Comparison of ENCODE assay signal across 26 cellular contexts in the genomic region with DNA sequence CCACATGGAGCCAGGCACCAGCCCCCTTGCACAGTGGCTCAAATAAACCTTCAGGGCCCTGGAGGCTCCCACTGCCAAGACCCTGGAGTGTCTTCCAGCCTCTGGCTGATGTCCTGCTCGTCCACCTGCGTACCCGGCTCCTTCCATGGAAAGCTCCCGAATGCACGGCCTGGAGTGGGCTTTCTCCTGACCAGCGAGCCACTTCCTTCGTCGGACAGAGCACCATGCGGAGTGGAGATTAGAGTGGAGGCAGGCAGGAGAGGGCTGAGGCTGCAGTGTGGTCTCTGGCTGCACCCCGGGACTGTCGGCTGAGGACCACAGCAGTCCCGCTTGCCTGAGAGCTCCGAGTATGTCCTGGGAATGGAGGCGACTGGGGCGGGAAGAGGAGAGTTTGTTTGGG.
"Had no signal": no experiment of that assay in that cellular context is flagged by ENCODE, and none has a peak within 500 bp of the region (broad histone marks: within the 10 kb centered on the region; RNA-seq: fewer than 3 reads in every experiment).

No MANE protein-coding gene starts in this region.

- H3K4me1 Mint-ChIP-seq: immature natural killer cell had no signal

- H3K4me3 Mint-ChIP-seq: immature natural killer cell; mesothelial cell of epicardium; naive thymus-derived CD4-positive, alpha-beta T cell; nephron progenitor cell; stimulated activated naive B cell treated with anti-CD40 and anti-IgM and Interleukin-4, amounts not matched to agents 10 μg/mL and 1 μg/mL and 100 μg/mL, for 72 hours had no signal

- H3K9me3 ChIP-seq: heart left ventricle, left ventricle myocardium inferior, mucosa of descending colon, stomach, testis, thyroid gland, transverse colon, uterus had no signal

- ATAC-seq: heart left ventricle; mucosa of descending colon; naive thymus-derived CD4-positive, alpha-beta T cell; right cardiac atrium; sciatic nerve; stimulated activated naive B cell treated with anti-CD40 and anti-IgM and Interleukin-4, amounts not matched to agents 10 μg/mL and 1 μg/mL and 100 μg/mL, for 72 hours; stimulated activated naive CD8-positive, alpha-beta T cell treated with anti-CD3 and anti-CD28 coated beads, Interleukin-15, Interleukin-2, amounts not matched to agents 100 U/mL and 50 U/mL, for 24 hours had no signal

- H3K27ac Mint-ChIP-seq: immature natural killer cell; mesothelial cell of epicardium; nephron progenitor cell; stimulated activated naive B cell treated with anti-CD40 and anti-IgM and Interleukin-4, amounts not matched to agents 10 μg/mL and 1 μg/mL and 100 μg/mL, for 72 hours had no signal

- H3K27me3 ChIP-seq: testis, thyroid gland, uterus had no signal

- H3K36me3 ChIP-seq: heart left ventricle, left ventricle myocardium inferior, stomach, thyroid gland, transverse colon, uterus had no signal

- H3K4me3 ChIP-seq: heart left ventricle, left ventricle myocardium inferior, lung, mucosa of descending colon, skin epidermis, stomach, testis, thyroid gland, transverse colon, uterus had no signal

- H3K4me1 ChIP-seq: heart left ventricle, left ventricle myocardium inferior, parathyroid adenoma, stomach, thyroid gland, transverse colon, uterus had no signal

- H3K9me3 Mint-ChIP-seq: immature natural killer cell; mesothelial cell of epicardium; naive thymus-derived CD4-positive, alpha-beta T cell; nephron progenitor cell; stimulated activated naive B cell treated with anti-CD40 and anti-IgM and Interleukin-4, amounts not matched to agents 10 μg/mL and 1 μg/mL and 100 μg/mL, for 72 hours had no signal

- H3K36me3 Mint-ChIP-seq: immature natural killer cell; mesothelial cell of epicardium; naive thymus-derived CD4-positive, alpha-beta T cell; stimulated activated naive B cell treated with anti-CD40 and anti-IgM and Interleukin-4, amounts not matched to agents 10 μg/mL and 1 μg/mL and 100 μg/mL, for 72 hours had no signal

- H3K27ac ChIP-seq: heart left ventricle, left ventricle myocardium inferior, parathyroid adenoma, skin epidermis, stomach, testis, thyroid gland, transverse colon, uterus had no signal

- DNase-seq: glutamatergic neuron; immature natural killer cell; left ventricle myocardium inferior; mesendoderm; mucosa of descending colon; naive thymus-derived CD4-positive, alpha-beta T cell; nephron progenitor cell; retina; right cardiac atrium; stimulated activated CD4-positive, alpha-beta T cell treated with anti-CD3 and anti-CD28 coated beads, Interleukin-12 subunit alpha, Interleukin-12 subunit beta, amount 100 ng/mL, for 4 hours; stimulated activated CD4-positive, alpha-beta T cell treated with anti-CD3 and anti-CD28 coated beads, Interleukin-15, amount 100 ng/mL, for 24 hours; stimulated activated CD4-positive, alpha-beta T cell treated with anti-CD3 and anti-CD28 coated beads, Interleukin-2, amount 100 ng/mL, for 24 hours; stimulated activated CD4-positive, alpha-beta T cell treated with anti-CD3 and anti-CD28 coated beads, Interleukin-4, amount 100 ng/mL, for 1 hour; stimulated activated naive B cell treated with anti-CD40 and anti-IgM and Interleukin-4, amounts not matched to agents 10 μg/mL and 1 μg/mL and 100 μg/mL, for 72 hours; stimulated activated naive CD8-positive, alpha-beta T cell treated with anti-CD3 and anti-CD28 coated beads, Interleukin-15, Interleukin-2, amounts not matched to agents 100 U/mL and 50 U/mL, for 24 hours; stomach; testis; thyroid gland; transverse colon; uterus had no signal
